Comparison of ENCODE assay signal across 11 cellular contexts in the genomic region with DNA sequence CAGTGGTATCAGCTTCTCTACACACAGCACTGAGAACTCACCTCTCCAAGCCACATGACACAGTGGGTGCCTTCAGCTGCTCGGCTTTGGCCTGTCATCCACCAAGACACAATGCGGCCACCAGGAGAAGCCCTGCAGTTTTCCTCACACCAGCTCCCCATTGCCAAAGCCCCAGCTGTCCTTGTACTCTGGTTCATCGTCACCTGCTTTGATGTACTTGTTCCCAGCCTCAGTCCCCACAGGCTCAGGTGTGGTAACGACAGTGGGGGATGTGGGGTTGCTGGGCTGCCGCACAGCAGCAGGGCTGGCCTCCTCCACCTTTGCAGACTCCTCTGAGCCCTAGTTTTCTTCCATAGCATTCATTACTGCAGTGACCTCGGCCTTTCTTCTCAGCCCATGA.
"Had no signal": no experiment of that assay in that cellular context is flagged by ENCODE, and none has a peak within 500 bp of the region (broad histone marks: within the 10 kb centered on the region; RNA-seq: fewer than 3 reads in every experiment).

No MANE protein-coding gene starts in this region.

- H3K27ac ChIP-seq: GM23248 had no signal

- ATAC-seq: GM23338, HCT116 had no signal

- H3K36me3 ChIP-seq: HAP-1 had no signal

- DNase-seq: GM23248, GOT3, H7, H9, HCEC 1CT, HFFc6 had no signal

- H3K4me3 ChIP-seq: GM23248, GM23338, HAP-1 had no signal

- H3K4me1 ChIP-seq: HAP-1 had no signal

- FAIRE-seq: H1, H54 had no signal
